14 cellular contexts compared by ENCODE assay signal in genomic region chr20:5751856-5752255, GRCh38. TPM values are rescaled to one million over a fixed set of nuclear protein-coding genes. Genes with fewer than 3 reads are reported as not detected.
A peak's percentile ranks its signal among the peaks of the same experiment; 100 is the strongest.
DNase-seq lines count a peak whose midpoint lies in the region; ATAC-seq and TF ChIP-seq lines count a peak whose summit lies in the region.
"Had no signal": no experiment of that assay in that cellular context is flagged by ENCODE, and none has a peak within 500 bp of the region (broad histone marks: within the 10 kb centered on the region; RNA-seq: fewer than 3 reads in every experiment).

No MANE protein-coding gene starts in this region.

- H3K27me3 ChIP-seq in lower lobe of right lung (ENCODE audit: low read depth) = no peaks in the 10 kb centered on the region

- TF ChIP-seq CTCF in lower lobe of right lung (IDR thresholded peaks at IDR 0.05) = no peak

- no peak overlapping the region for H3K27ac Mint-ChIP-seq in stimulated activated naive CD8-positive, alpha-beta T cell treated with anti-CD3 and anti-CD28 coated beads, Interleukin-15, Interleukin-2, amounts not matched to agents 100 ng/mL and 50 ng/mL, for 24 hours
- H3K27ac Mint-ChIP-seq in stimulated activated naive CD8-positive, alpha-beta T cell treated with anti-CD3 and anti-CD28 coated beads, Interleukin-15, amount 100 ng/mL, for 72 hours = peak overlapping the region in 1 of 2 donors; percentile 59
- no peak overlapping the region for H3K27ac Mint-ChIP-seq in activated T-helper 2 cell treated with anti-CD3 and anti-CD28 coated beads, Interferon-gamma antibody, Interleukin-2, Interleukin-4, amounts not matched to agents 10 μg/mL and 5 μg/mL and 100 μg/mL, durations not matched to agents 14 hours and 24 hours and 36 hours
- peak overlapping the region in 2 of 6 donors; percentile 31 to 93 for H3K27ac Mint-ChIP-seq in immature natural killer cell

- H3K4me1 ChIP-seq in lower lobe of right lung = peaks cover 18% of the 10 kb centered on the region

- H3K36me3 ChIP-seq in lower lobe of right lung = no peaks in the 10 kb centered on the region

- no peak overlapping the region for H3K4me3 ChIP-seq in lower lobe of right lung

- H3K4me3 Mint-ChIP-seq in stimulated activated naive CD8-positive, alpha-beta T cell treated with anti-CD3 and anti-CD28 coated beads, Interleukin-15, Interleukin-2, amounts not matched to agents 100 ng/mL and 50 ng/mL, for 24 hours = peak overlapping the region; percentile 87
- H3K4me3 Mint-ChIP-seq in stimulated activated naive CD8-positive, alpha-beta T cell treated with anti-CD3 and anti-CD28 coated beads, Interleukin-15, amount 100 ng/mL, for 72 hours = no peak overlapping the region
- peak overlapping the region; percentile 87 for H3K4me3 Mint-ChIP-seq in activated T-helper 2 cell treated with anti-CD3 and anti-CD28 coated beads, Interferon-gamma antibody, Interleukin-2, Interleukin-4, amounts not matched to agents 10 μg/mL and 5 μg/mL and 100 μg/mL, durations not matched to agents 14 hours and 24 hours and 36 hours (ENCODE audit: low read depth)
- peak overlapping the region; percentile 87 to 99 (median 91) for H3K4me3 Mint-ChIP-seq in immature natural killer cell

- H3K4me1 Mint-ChIP-seq in stimulated activated naive CD8-positive, alpha-beta T cell treated with anti-CD3 and anti-CD28 coated beads, Interleukin-15, Interleukin-2, amounts not matched to agents 100 ng/mL and 50 ng/mL, for 24 hours (ENCODE audit: low read depth) = peaks cover 22% of the 10 kb centered on the region
- H3K4me1 Mint-ChIP-seq in stimulated activated naive CD8-positive, alpha-beta T cell treated with anti-CD3 and anti-CD28 coated beads, Interleukin-15, amount 100 ng/mL, for 72 hours = peaks cover 24% of the 10 kb centered on the region
- H3K4me1 Mint-ChIP-seq in activated T-helper 2 cell treated with anti-CD3 and anti-CD28 coated beads, Interferon-gamma antibody, Interleukin-2, Interleukin-4, amounts not matched to agents 10 μg/mL and 5 μg/mL and 100 μg/mL, durations not matched to agents 14 hours and 24 hours and 36 hours (ENCODE audit: low read depth) = peaks cover 9% of the 10 kb centered on the region
- H3K4me1 Mint-ChIP-seq in immature natural killer cell = peaks cover 19 to 23% of the 10 kb centered on the region in 2 donors

- intact Hi-C loops in activated T-helper 2 cell treated with anti-CD3 and anti-CD28 coated beads, Interferon-gamma antibody, Interleukin-2, Interleukin-4, amounts not matched to agents 10 μg/mL and 5 μg/mL and 100 μg/mL, durations not matched to agents 14 hours and 24 hours and 36 hours (cut with micrococcal nuclease) = loop anchor here (2.0 kb wide), 1 partner anchor 77 kb away; no protein-coding TSS in a partner anchor
- intact Hi-C loops in lower lobe of right lung (cut with DNase I) = no loop called here

- H3K9me3 Mint-ChIP-seq in stimulated activated naive CD8-positive, alpha-beta T cell treated with anti-CD3 and anti-CD28 coated beads, Interleukin-15, Interleukin-2, amounts not matched to agents 100 ng/mL and 50 ng/mL, for 24 hours = no peaks in the 10 kb centered on the region
- H3K9me3 Mint-ChIP-seq in stimulated activated naive CD8-positive, alpha-beta T cell treated with anti-CD3 and anti-CD28 coated beads, Interleukin-15, amount 100 ng/mL, for 72 hours = no peaks in the 10 kb centered on the region
- H3K9me3 Mint-ChIP-seq in activated T-helper 2 cell treated with anti-CD3 and anti-CD28 coated beads, Interferon-gamma antibody, Interleukin-2, Interleukin-4, amounts not matched to agents 10 μg/mL and 5 μg/mL and 100 μg/mL, durations not matched to agents 14 hours and 24 hours and 36 hours = no peaks in the 10 kb centered on the region
- H3K9me3 Mint-ChIP-seq in immature natural killer cell = peaks cover 0 to 3% (median 0%) of the 10 kb centered on the region in 6 donors

- H3K9me3 ChIP-seq in lower lobe of right lung = no peaks in the 10 kb centered on the region

- no peak for DNase-seq in stimulated activated naive CD8-positive, alpha-beta T cell treated with anti-CD3 and anti-CD28 coated beads, Interleukin-15, amount 100 ng/mL, for 72 hours
- DNase-seq in activated T-helper 2 cell treated with anti-CD3 and anti-CD28 coated beads, Interferon-gamma antibody, Interleukin-2, Interleukin-4, amounts not matched to agents 10 μg/mL and 5 μg/mL and 100 μg/mL, durations not matched to agents 14 hours and 24 hours and 36 hours (ENCODE audit: low spot score) = no peak
- no peak for DNase-seq in immature natural killer cell
- DNase-seq in NCI-H526 (lab: John Stamatoyannopoulos, UW) = no peak
- no peak for DNase-seq in NCI-H1105 (lab: John Stamatoyannopoulos, UW)
- DNase-seq in Kasumi-1 (lab: John Stamatoyannopoulos, UW) = no peak
- no peak for DNase-seq in lower lobe of right lung
- DNase-seq: central memory CD4-positive, alpha-beta T cell; NCI-H446 treated with DMSO at 0.1 percent for 48 hours; retina; stimulated activated CD4-positive, alpha-beta T cell treated with anti-CD3 and anti-CD28 coated beads, Interleukin-4, amount 100 ng/mL, for 1 hour; stimulated activated naive CD8-positive, alpha-beta T cell treated with anti-CD3 and anti-CD28 coated beads, Interleukin-15, Interleukin-2, amounts not matched to agents 100 U/mL and 50 U/mL, for 24 hours had no signal

- no peaks in the 10 kb centered on the region for H3K27me3 Mint-ChIP-seq in stimulated activated naive CD8-positive, alpha-beta T cell treated with anti-CD3 and anti-CD28 coated beads, Interleukin-15, Interleukin-2, amounts not matched to agents 100 ng/mL and 50 ng/mL, for 24 hours
- H3K27me3 Mint-ChIP-seq in stimulated activated naive CD8-positive, alpha-beta T cell treated with anti-CD3 and anti-CD28 coated beads, Interleukin-15, amount 100 ng/mL, for 72 hours = no peaks in the 10 kb centered on the region
- H3K27me3 Mint-ChIP-seq in activated T-helper 2 cell treated with anti-CD3 and anti-CD28 coated beads, Interferon-gamma antibody, Interleukin-2, Interleukin-4, amounts not matched to agents 10 μg/mL and 5 μg/mL and 100 μg/mL, durations not matched to agents 14 hours and 24 hours and 36 hours (ENCODE audit: low read depth) = no peaks in the 10 kb centered on the region
- peaks cover 0 to 3% (median 2%) of the 10 kb centered on the region in 3 donors for H3K27me3 Mint-ChIP-seq in immature natural killer cell (ENCODE audit: low read depth in 3 of 3)

- peaks cover 4% of the 10 kb centered on the region for H3K36me3 Mint-ChIP-seq in stimulated activated naive CD8-positive, alpha-beta T cell treated with anti-CD3 and anti-CD28 coated beads, Interleukin-15, Interleukin-2, amounts not matched to agents 100 ng/mL and 50 ng/mL, for 24 hours (ENCODE audit: low read depth)
- peaks cover 17% of the 10 kb centered on the region for H3K36me3 Mint-ChIP-seq in activated T-helper 2 cell treated with anti-CD3 and anti-CD28 coated beads, Interferon-gamma antibody, Interleukin-2, Interleukin-4, amounts not matched to agents 10 μg/mL and 5 μg/mL and 100 μg/mL, durations not matched to agents 14 hours and 24 hours and 36 hours (ENCODE audit: low read depth)
- H3K36me3 Mint-ChIP-seq in immature natural killer cell = peaks cover 3 to 6% (median 4%) of the 10 kb centered on the region in 3 donors

- H3K27ac ChIP-seq in lower lobe of right lung = no peak overlapping the region

- ATAC-seq in stimulated activated naive CD8-positive, alpha-beta T cell treated with anti-CD3 and anti-CD28 coated beads, Interleukin-15, amount 100 ng/mL, for 72 hours = no peak
- no peak for ATAC-seq in lower lobe of right lung
- ATAC-seq: HCT116; stimulated activated naive CD8-positive, alpha-beta T cell treated with anti-CD3 and anti-CD28 coated beads, Interleukin-15, Interleukin-2, amounts not matched to agents 100 U/mL and 50 U/mL, for 24 hours had no signal

RNA-seq across cellular contexts. Expression of gene SHLD1, which starts 1.7 kb away (rescaled TPM):
- total RNA-seq in activated T-helper 2 cell treated with anti-CD3 and anti-CD28 coated beads, Interferon-gamma antibody, Interleukin-2, Interleukin-4, amounts not matched to agents 10 μg/mL and 5 μg/mL and 100 μg/mL, durations not matched to agents 14 hours and 24 hours and 36 hours = 11.0 and 11.8 TPM in 2 replicates
- 10 to 100 TPM; 22.1 to 29.9 (median 27.0) TPM for polyA plus RNA-seq in immature natural killer cell
- 6.0 TPM for total RNA-seq in lower lobe of right lung

Comparison
In these comparisons a context has a peak if more than half of its experiments do, and no peak if none do; other contexts are left out.
1. H3K4me3 Mint-ChIP-seq: peak in stimulated activated naive CD8-positive, alpha-beta T cell treated with anti-CD3 and anti-CD28 coated beads, Interleukin-15, Interleukin-2, amounts not matched to agents 100 ng/mL and 50 ng/mL, for 24 hours (single experiment), activated T-helper 2 cell treated with anti-CD3 and anti-CD28 coated beads, Interferon-gamma antibody, Interleukin-2, Interleukin-4, amounts not matched to agents 10 μg/mL and 5 μg/mL and 100 μg/mL, durations not matched to agents 14 hours and 24 hours and 36 hours (single experiment) and immature natural killer cell (5 of 5); none in stimulated activated naive CD8-positive, alpha-beta T cell treated with anti-CD3 and anti-CD28 coated beads, Interleukin-15, amount 100 ng/mL, for 72 hours (0 of 2).